15 cellular contexts compared by ENCODE assay signal in genomic region chr19:6832412-6832811, GRCh38. TPM values are rescaled to one million over a fixed set of nuclear protein-coding genes. Genes with fewer than 3 reads are reported as not detected.
"Had no signal": no experiment of that assay in that cellular context is flagged by ENCODE, and none has a peak within 500 bp of the region (broad histone marks: within the 10 kb centered on the region; RNA-seq: fewer than 3 reads in every experiment).

No MANE protein-coding gene starts in this region.

- H3K4me3 ChIP-seq: body of pancreas, hepatocyte, SK-N-MC had no signal

- H3K9me3 ChIP-seq: body of pancreas had no signal

- H3K4me3 Mint-ChIP-seq: effector memory CD8-positive, alpha-beta T cell; type B pancreatic cell had no signal

- H3K9me3 Mint-ChIP-seq: effector memory CD8-positive, alpha-beta T cell had no signal

- H3K27me3 Mint-ChIP-seq: effector memory CD8-positive, alpha-beta T cell had no signal

- H3K27ac Mint-ChIP-seq: type B pancreatic cell had no signal

- H3K4me1 ChIP-seq: body of pancreas had no signal

- H3K27ac ChIP-seq: body of pancreas, hepatocyte, SK-N-MC had no signal

- ATAC-seq: body of pancreas; effector memory CD8-positive, alpha-beta T cell; Right ventricle myocardium inferior had no signal

- DNase-seq: activated CD4-positive, CD25-positive, alpha-beta regulatory T cell treated with anti-CD3 and anti-CD28 coated beads, Interleukin-2, amount 50 U/mL, for 72 hours; activated T-cell treated with anti-CD3 and anti-CD28 coated beads, Interleukin-2, amount 50 U/mL, for 1 hour; amniotic stem cell; body of pancreas; central memory CD4-positive, alpha-beta T cell; cortex of kidney; effector memory CD8-positive, alpha-beta T cell; kidney; small intestine; T-helper 1 cell had no signal

- H3K36me3 Mint-ChIP-seq: type B pancreatic cell had no signal

- H3K27me3 ChIP-seq: body of pancreas, hepatocyte had no signal

RNA-seq across cellular contexts. Expression of gene ADGRE1, which starts 55.0 kb away (rescaled TPM):
- total RNA-seq: epithelial cell of proximal tubule, hepatocyte had no signal
- polyA plus RNA-seq: hepatocyte had no signal

RNA-seq across cellular contexts. Expression of gene VAV1, which starts 59.9 kb away (rescaled TPM):
- polyA plus RNA-seq: hepatocyte had no signal
